In genomic region chr18:48638451-48638850, GRCh38 we compare ENCODE assay signal across 13 cellular contexts.
"Had no signal": no experiment of that assay in that cellular context is flagged by ENCODE, and none has a peak within 500 bp of the region (broad histone marks: within the 10 kb centered on the region; RNA-seq: fewer than 3 reads in every experiment).

No MANE protein-coding gene starts in this region.

- H3K27me3 Mint-ChIP-seq: type B pancreatic cell had no signal

- H3K36me3 ChIP-seq: uterus had no signal

- H3K27ac ChIP-seq: coronary artery, heart left ventricle, uterus had no signal

- H3K4me3 ChIP-seq: coronary artery, heart left ventricle, uterus had no signal

- H3K4me1 ChIP-seq: uterus had no signal

- H3K36me3 Mint-ChIP-seq: naive thymus-derived CD4-positive, alpha-beta T cell had no signal

- H3K9me3 ChIP-seq: uterus had no signal

- H3K4me1 Mint-ChIP-seq: naive thymus-derived CD4-positive, alpha-beta T cell had no signal

- H3K27ac Mint-ChIP-seq: naive thymus-derived CD4-positive, alpha-beta T cell; type B pancreatic cell had no signal

- DNase-seq: effector CD4-positive, alpha-beta T cell; foreskin melanocyte; heart left ventricle; hippocampal formation; mesendoderm; naive thymus-derived CD4-positive, alpha-beta T cell; small intestine; stimulated activated CD4-positive, alpha-beta T cell treated with anti-CD3 and anti-CD28 coated beads, Interleukin-12 subunit alpha, Interleukin-12 subunit beta, amount 100 ng/mL, for 4 hours; stimulated activated naive CD4-positive, alpha-beta T cell had no signal

- H3K4me3 Mint-ChIP-seq: naive thymus-derived CD4-positive, alpha-beta T cell; type B pancreatic cell had no signal

- H3K27me3 ChIP-seq: heart left ventricle, uterus had no signal

- ATAC-seq: naive thymus-derived CD4-positive, alpha-beta T cell; right cardiac atrium had no signal
